Comparison of ENCODE assay signal across 26 cellular contexts in genomic region chr18:69954719-69955118, GRCh38. TPM values are rescaled to one million over a fixed set of nuclear protein-coding genes. Genes with fewer than 3 reads are reported as not detected.
A peak's percentile ranks its signal among the peaks of the same experiment; 100 is the strongest.
DNase-seq lines count a peak whose midpoint lies in the region; ATAC-seq, FAIRE-seq and TF ChIP-seq lines count a peak whose summit lies in the region.
"Had no signal": no experiment of that assay in that cellular context is flagged by ENCODE, and none has a peak within 500 bp of the region (broad histone marks: within the 10 kb centered on the region; RNA-seq: fewer than 3 reads in every experiment).

No MANE protein-coding gene starts in this region.

- POLR2A ChIA-PET in CD8-positive, alpha-beta T cell (lab: Charles Lee), result interaction anchor here (1.1 kb wide), 1 partner anchor 10 kb away, joined by 5 read pairs; no protein-coding TSS in a partner anchor
- POLR2A ChIA-PET in naive thymus-derived CD4-positive, alpha-beta T cell (lab: Charles Lee), result interaction anchor here (1.0 to 3.5 kb wide), 7 partner anchors 8 to 110 kb away, joined by 3 to 45 read pairs (median 9); partner anchors contain the start of gene CD226

- peaks cover 35% of the 10 kb centered on the region for H3K4me1 Mint-ChIP-seq in CD8-positive, alpha-beta T cell (ENCODE audit: low read depth)
- H3K4me1 Mint-ChIP-seq in astrocyte (ENCODE audit: low read depth, unreplicated experiment), result peaks cover 7% of the 10 kb centered on the region
- peaks cover 12 to 41% (median 34%) of the 10 kb centered on the region in 7 donors for H3K4me1 Mint-ChIP-seq in naive thymus-derived CD4-positive, alpha-beta T cell
- H3K4me1 Mint-ChIP-seq in endodermal cell, result no peaks in the 10 kb centered on the region
- H3K4me1 Mint-ChIP-seq: neural progenitor cell had no signal

- no peaks in the 10 kb centered on the region for H3K9me3 ChIP-seq in CD8-positive, alpha-beta T cell (ENCODE audit: low read length)
- H3K9me3 ChIP-seq in Peyer's patch (peaks cover 0 to 4% (median 0%) of the 10 kb centered on the region in 4 donors), astrocyte (ENCODE audit: insufficient read depth, low read depth, low read length) (no peaks in the 10 kb centered on the region), uterus (no peaks in the 10 kb centered on the region), endodermal cell (ENCODE audit: control insufficient read depth, low read length) (no peaks in the 10 kb centered on the region)
- no peaks in the 10 kb centered on the region for H3K9me3 ChIP-seq in naive thymus-derived CD4-positive, alpha-beta T cell (ENCODE audit: control insufficient read depth in 2 of 3, low read length in 3 of 3)
- H3K9me3 ChIP-seq: prostate gland, stomach had no signal

- intact Hi-C loops in CD8-positive, alpha-beta T cell (cut with DNase I, micrococcal nuclease), result loop anchor here in 1 of 2 experiments (5.0 kb wide), 1 partner anchor 38 kb away; no protein-coding TSS in a partner anchor
- intact Hi-C loops in naive thymus-derived CD4-positive, alpha-beta T cell (cut with micrococcal nuclease), result loop anchor here (5.0 to 10.0 kb wide), 3 partner anchors 118 to 1240 kb away; partner anchors contain the start of genes RTTN (in 1 of the 2) and TMX3 (in 1 of the 2)
- intact Hi-C loops in head of caudate nucleus (cut with DNase I) (no loop called here), uterus (cut with DNase I; ENCODE audit: low total_unique reads) (no loop called here)

- no peaks in the 10 kb centered on the region for H3K36me3 ChIP-seq in CD8-positive, alpha-beta T cell (ENCODE audit: insufficient read depth, low read length)
- H3K36me3 ChIP-seq in Peyer's patch (no peaks in the 10 kb centered on the region), astrocyte (ENCODE audit: insufficient read depth, low read length) (no peaks in the 10 kb centered on the region), uterus (no peaks in the 10 kb centered on the region), endodermal cell (ENCODE audit: control insufficient read depth, insufficient read depth, low read length) (no peaks in the 10 kb centered on the region)
- no peaks in the 10 kb centered on the region for H3K36me3 ChIP-seq in naive thymus-derived CD4-positive, alpha-beta T cell (ENCODE audit: control insufficient read depth in 2 of 3, insufficient read depth in 3 of 3, low read length in 3 of 3)
- H3K36me3 ChIP-seq: neural progenitor cell, prostate gland, stomach had no signal

- CTCF ChIA-PET in CD8-positive, alpha-beta T cell (lab: Charles Lee), result interaction anchor here (2.5 kb wide), 1 partner anchor 19 kb away, joined by 9 read pairs; no protein-coding TSS in a partner anchor
- CTCF ChIA-PET in naive thymus-derived CD4-positive, alpha-beta T cell (lab: Charles Lee), result interaction anchor here (0.6 to 1.8 kb wide), 4 partner anchors 10 to 81 kb away, joined by 3 to 8 read pairs (median 4); no protein-coding TSS in a partner anchor

- no peaks in the 10 kb centered on the region for H3K36me3 Mint-ChIP-seq in CD8-positive, alpha-beta T cell
- H3K36me3 Mint-ChIP-seq in astrocyte (ENCODE audit: low read depth, unreplicated experiment) (no peaks in the 10 kb centered on the region), endodermal cell (ENCODE audit: low read depth) (no peaks in the 10 kb centered on the region)
- peaks cover 0 to 28% (median 7%) of the 10 kb centered on the region in 5 donors for H3K36me3 Mint-ChIP-seq in naive thymus-derived CD4-positive, alpha-beta T cell
- H3K36me3 Mint-ChIP-seq: neural progenitor cell had no signal

- 95 to 100% methylated on average over 1 to 3 of the region's 3 CpGs for WGBS in endodermal cell (ENCODE audit: insufficient coverage in 1 of 2, insufficient read length in 1 of 2), 2 experiments

- H3K4me1 ChIP-seq in CD8-positive, alpha-beta T cell (ENCODE audit: insufficient read depth, low read length), result peaks cover 37% of the 10 kb centered on the region
- H3K4me1 ChIP-seq in Peyer's patch, result peaks cover 0 to 3% (median under 1%) of the 10 kb centered on the region in 4 donors
- peaks cover 3% of the 10 kb centered on the region for H3K4me1 ChIP-seq in astrocyte (ENCODE audit: insufficient read depth, low read length)
- peaks cover 27 to 62% of the 10 kb centered on the region in 2 donors for H3K4me1 ChIP-seq in naive thymus-derived CD4-positive, alpha-beta T cell (ENCODE audit: control insufficient read depth in 2 of 2, insufficient read depth in 2 of 2, low read length in 2 of 2)
- no peaks in the 10 kb centered on the region for H3K4me1 ChIP-seq in uterus
- H3K4me1 ChIP-seq in endodermal cell (ENCODE audit: control insufficient read depth, insufficient read depth, low read length), result no peaks in the 10 kb centered on the region
- H3K4me1 ChIP-seq: prostate gland, stomach had no signal

- H3K27me3 ChIP-seq in CD8-positive, alpha-beta T cell (ENCODE audit: insufficient read depth, low read length), result no peaks in the 10 kb centered on the region
- H3K27me3 ChIP-seq in Peyer's patch (no peaks in the 10 kb centered on the region), astrocyte (ENCODE audit: insufficient read depth, low read length) (no peaks in the 10 kb centered on the region), uterus (no peaks in the 10 kb centered on the region), endodermal cell (ENCODE audit: control insufficient read depth, insufficient read depth, low read length, poor library complexity, severe bottlenecking) (no peaks in the 10 kb centered on the region)
- no peaks in the 10 kb centered on the region for H3K27me3 ChIP-seq in naive thymus-derived CD4-positive, alpha-beta T cell (ENCODE audit: control insufficient read depth in 2 of 2, insufficient read depth in 2 of 2, low read length in 2 of 2)
- H3K27me3 ChIP-seq: dorsolateral prefrontal cortex, neural progenitor cell, stomach had no signal

- no peaks in the 10 kb centered on the region for H4K20me1 ChIP-seq in astrocyte (ENCODE audit: insufficient read depth, low read length)

- H3K9me3 Mint-ChIP-seq in CD8-positive, alpha-beta T cell, result no peaks in the 10 kb centered on the region
- H3K9me3 Mint-ChIP-seq in astrocyte (ENCODE audit: unreplicated experiment), result no peaks in the 10 kb centered on the region
- H3K9me3 Mint-ChIP-seq in naive thymus-derived CD4-positive, alpha-beta T cell, result peaks cover 0 to 9% (median 0%) of the 10 kb centered on the region in 11 donors
- peaks cover 2% of the 10 kb centered on the region for H3K9me3 Mint-ChIP-seq in endodermal cell
- H3K9me3 Mint-ChIP-seq: neural progenitor cell had no signal

- H3K9ac ChIP-seq in astrocyte (ENCODE audit: low read length) (no peak overlapping the region), endodermal cell (ENCODE audit: extremely low read depth, low read length, poor library complexity, severe bottlenecking) (no peak overlapping the region)
- H3K9ac ChIP-seq: neural progenitor cell had no signal

- no peak overlapping the region for H3K4me3 Mint-ChIP-seq in CD8-positive, alpha-beta T cell
- H3K4me3 Mint-ChIP-seq in astrocyte (ENCODE audit: unreplicated experiment) (no peak overlapping the region), endodermal cell (no peak overlapping the region)
- no peak overlapping the region for H3K4me3 Mint-ChIP-seq in naive thymus-derived CD4-positive, alpha-beta T cell
- H3K4me3 Mint-ChIP-seq: neural progenitor cell had no signal

- H2AFZ ChIP-seq in astrocyte (ENCODE audit: low read depth, low read length), result no peak overlapping the region
- H2AFZ ChIP-seq: neural progenitor cell had no signal

- H3K4me3 ChIP-seq in CD8-positive, alpha-beta T cell (ENCODE audit: low read depth, low read length), result peak overlapping the region; percentile 11
- H3K4me3 ChIP-seq in Peyer's patch, result no peak overlapping the region
- no peak overlapping the region for H3K4me3 ChIP-seq in astrocyte (ENCODE audit: insufficient read depth, low read depth, low read length)
- H3K4me3 ChIP-seq in naive thymus-derived CD4-positive, alpha-beta T cell (ENCODE audit: low read length), result peak overlapping the region; percentile 46
- H3K4me3 ChIP-seq in uterus, result no peak overlapping the region
- H3K4me3 ChIP-seq in endodermal cell (ENCODE audit: low read length), result no peak overlapping the region
- H3K4me3 ChIP-seq: dorsolateral prefrontal cortex, neural progenitor cell, prostate gland, stomach had no signal

- H3K79me2 ChIP-seq in astrocyte (ENCODE audit: insufficient read depth, low read length), result no peaks in the 10 kb centered on the region

- H3K27me3 Mint-ChIP-seq in CD8-positive, alpha-beta T cell (ENCODE audit: low read depth), result no peaks in the 10 kb centered on the region
- H3K27me3 Mint-ChIP-seq in astrocyte (ENCODE audit: low read depth, unreplicated experiment) (no peaks in the 10 kb centered on the region), endodermal cell (ENCODE audit: insufficient read depth) (no peaks in the 10 kb centered on the region)
- no peaks in the 10 kb centered on the region for H3K27me3 Mint-ChIP-seq in naive thymus-derived CD4-positive, alpha-beta T cell

- no peak for ATAC-seq in CD8-positive, alpha-beta T cell
- no peak for ATAC-seq in naive thymus-derived CD4-positive, alpha-beta T cell
- ATAC-seq in HG02973 (IDR thresholded peaks at IDR 0.05; ENCODE audit: unreplicated experiment), result no peak
- ATAC-seq: HCT116, left cardiac atrium had no signal

- H3K27ac Mint-ChIP-seq in CD8-positive, alpha-beta T cell, result peak overlapping the region; percentile 80
- H3K27ac Mint-ChIP-seq in astrocyte (ENCODE audit: unreplicated experiment) (no peak overlapping the region), endodermal cell (no peak overlapping the region)
- H3K27ac Mint-ChIP-seq in naive thymus-derived CD4-positive, alpha-beta T cell, result no peak overlapping the region
- H3K27ac Mint-ChIP-seq: neural progenitor cell had no signal

- H3K27ac ChIP-seq in CD8-positive, alpha-beta T cell (ENCODE audit: low read depth, low read length), result peak overlapping the region; percentile 12
- H3K27ac ChIP-seq in Peyer's patch (peak overlapping the region in 3 of 4 donors; percentile 9 to 59 (median 49)), astrocyte (ENCODE audit: low read depth, low read length) (no peak overlapping the region), uterus (peak overlapping the region in 1 of 2 donors; percentile 43), endodermal cell (ENCODE audit: low read depth, low read length) (no peak overlapping the region)
- H3K27ac ChIP-seq in naive thymus-derived CD4-positive, alpha-beta T cell (ENCODE audit: low read depth, low read length), result peak overlapping the region; percentile 78
- H3K27ac ChIP-seq: dorsolateral prefrontal cortex, neural progenitor cell, prostate gland had no signal

- no peak for TF ChIP-seq CTCF in CD8-positive, alpha-beta T cell (IDR thresholded peaks at IDR 0.05)
- TF ChIP-seq CTCF in Peyer's patch (IDR thresholded peaks at IDR 0.05) (no peak), astrocyte (IDR thresholded peaks at IDR 0.05; ENCODE audit: insufficient read depth, low read depth, low read length) (no peak), uterus (IDR thresholded peaks at IDR 0.05) (no peak), endodermal cell (conservative IDR thresholded peaks at IDR 0.05) (no peak)

- FAIRE-seq in astrocyte (lab: Jason Lieb, UNC), result no peak
- FAIRE-seq: small intestine, TTC549 had no signal

- no peak overlapping the region for H3K4me2 ChIP-seq in astrocyte (ENCODE audit: low read length)
- H3K4me2 ChIP-seq: neural progenitor cell had no signal

- TF ChIP-seq POLR2A in Peyer's patch (IDR thresholded peaks at IDR 0.05) (no peak), uterus (IDR thresholded peaks at IDR 0.05) (no peak)

- DNase-seq in CD8-positive, alpha-beta T cell, result no peak
- DNase-seq in Peyer's patch (no peak), astrocyte (ENCODE audit: low read depth) (peak; percentile 40), head of caudate nucleus (no peak), uterus (no peak), endodermal cell (no peak)
- DNase-seq in naive thymus-derived CD4-positive, alpha-beta T cell, result no peak
- DNase-seq: activated CD4-positive, alpha-beta T cell treated with anti-CD3 and anti-CD28 coated beads for 48 hours; activated CD8-positive, alpha-beta memory T cell treated with anti-CD3 and anti-CD28 coated beads, Interleukin-2, amount 50 U/mL, for 4 hours; activated effector memory CD4-positive, alpha-beta T cell treated with anti-CD3 and anti-CD28 coated beads, Interleukin-2, amount 50 U/mL, for 16 hours; AML-193; dorsolateral prefrontal cortex; left cardiac atrium; midbrain; NCI-H1105 treated with DMSO at 0.1 percent for 48 hours; NCI-H2081 treated with DMSO at 0.1 percent for 48 hours; NCI-H510A; small intestine; stimulated activated CD4-positive, alpha-beta T cell treated with anti-CD3 and anti-CD28 coated beads, Interleukin-2, amount 100 ng/mL, for 48 hours; stomach; trophoblast cell had no signal

RNA-seq across cellular contexts. Expression of gene CD226, which starts 7.0 kb away (rescaled TPM):
- total RNA-seq in CD8-positive, alpha-beta T cell, result 10 to 100 TPM; 20.1 TPM
- 10 to 100 TPM in 1 of 4 donors, 1 to 10 TPM in 2, under 1 TPM in 1; 0.66 to 10.7 (median 3.3) TPM for total RNA-seq in Peyer's patch
- 0.07 and 0.12 TPM in 2 replicates for total RNA-seq in astrocyte
- 100 to 1,000 TPM in 1 of 5 experiments, 10 to 100 TPM in 4; 43.4 to 103 (median 58.6) TPM for total RNA-seq in naive thymus-derived CD4-positive, alpha-beta T cell
- polyA plus RNA-seq in naive thymus-derived CD4-positive, alpha-beta T cell, result 10 to 100 TPM; 27.9 to 30.9 TPM
- 1 to 10 TPM in 2 of 4 donors, under 1 TPM in 1, not detected in 1; 0.59 to 5.5 (median 2.9) TPM for total RNA-seq in uterus
- under 1 TPM in 1 of 2 donors, not detected in 1; 0.13 TPM for total RNA-seq in endodermal cell
- polyA plus RNA-seq in endodermal cell (2013, experiment 1 of 2), result 0.07 TPM
- 0.08 TPM for polyA plus RNA-seq in endodermal cell (2013, experiment 2 of 2)

Comparison
In these comparisons a context has a peak if more than half of its experiments do, and no peak if none do; other contexts are left out.
1. H3K27ac ChIP-seq: peak in CD8-positive, alpha-beta T cell (single experiment), Peyer's patch (3 of 4) and naive thymus-derived CD4-positive, alpha-beta T cell (single experiment); none in astrocyte (single experiment) and endodermal cell (single experiment).
2. H3K4me3 ChIP-seq: peak in CD8-positive, alpha-beta T cell (single experiment) and naive thymus-derived CD4-positive, alpha-beta T cell (single experiment); none in Peyer's patch (0 of 4), astrocyte (single experiment), uterus (0 of 2) and endodermal cell (single experiment).
3. intact Hi-C loops: an anchor here in naive thymus-derived CD4-positive, alpha-beta T cell (5.0 to 10.0 kb wide); none called in head of caudate nucleus and uterus.